In the genomic region with DNA sequence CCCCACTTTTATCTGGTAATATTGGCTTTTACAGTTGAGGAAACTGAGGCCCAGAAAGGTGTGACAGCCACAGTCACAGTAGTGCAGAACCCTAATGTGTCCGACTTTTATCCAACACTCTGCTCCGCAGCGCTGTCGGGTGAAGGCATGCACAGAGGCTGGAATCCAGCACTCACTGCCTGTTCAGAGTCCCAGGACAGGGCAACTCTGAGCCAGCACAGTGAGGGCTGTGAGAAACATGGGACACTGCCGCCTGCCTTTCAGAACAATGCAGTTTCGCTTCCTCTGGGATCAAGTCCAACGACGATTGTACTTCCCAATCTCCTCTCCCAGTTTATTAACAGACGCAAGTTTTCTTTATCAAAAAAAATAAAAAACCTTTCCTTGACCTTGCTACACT, we compare ENCODE assay signal across 2 cellular contexts.
TF ChIP-seq lines count a peak whose summit lies in the region.

No MANE protein-coding gene starts in this region.

TF ChIP-seq in GM23338, 12 proteins besides CTCF, POLR2A, EP300 and RAD21:
- no peak for TF ChIP-seq NANOG (IDR thresholded peaks at IDR 0.05; ENCODE audit: borderline replicate concordance)
- TF ChIP-seq ZNF331 (CRISPR knock-in tag; IDR thresholded peaks at IDR 0.05; ENCODE audit: low read depth): no peak
- TF ChIP-seq, protein P1, sequence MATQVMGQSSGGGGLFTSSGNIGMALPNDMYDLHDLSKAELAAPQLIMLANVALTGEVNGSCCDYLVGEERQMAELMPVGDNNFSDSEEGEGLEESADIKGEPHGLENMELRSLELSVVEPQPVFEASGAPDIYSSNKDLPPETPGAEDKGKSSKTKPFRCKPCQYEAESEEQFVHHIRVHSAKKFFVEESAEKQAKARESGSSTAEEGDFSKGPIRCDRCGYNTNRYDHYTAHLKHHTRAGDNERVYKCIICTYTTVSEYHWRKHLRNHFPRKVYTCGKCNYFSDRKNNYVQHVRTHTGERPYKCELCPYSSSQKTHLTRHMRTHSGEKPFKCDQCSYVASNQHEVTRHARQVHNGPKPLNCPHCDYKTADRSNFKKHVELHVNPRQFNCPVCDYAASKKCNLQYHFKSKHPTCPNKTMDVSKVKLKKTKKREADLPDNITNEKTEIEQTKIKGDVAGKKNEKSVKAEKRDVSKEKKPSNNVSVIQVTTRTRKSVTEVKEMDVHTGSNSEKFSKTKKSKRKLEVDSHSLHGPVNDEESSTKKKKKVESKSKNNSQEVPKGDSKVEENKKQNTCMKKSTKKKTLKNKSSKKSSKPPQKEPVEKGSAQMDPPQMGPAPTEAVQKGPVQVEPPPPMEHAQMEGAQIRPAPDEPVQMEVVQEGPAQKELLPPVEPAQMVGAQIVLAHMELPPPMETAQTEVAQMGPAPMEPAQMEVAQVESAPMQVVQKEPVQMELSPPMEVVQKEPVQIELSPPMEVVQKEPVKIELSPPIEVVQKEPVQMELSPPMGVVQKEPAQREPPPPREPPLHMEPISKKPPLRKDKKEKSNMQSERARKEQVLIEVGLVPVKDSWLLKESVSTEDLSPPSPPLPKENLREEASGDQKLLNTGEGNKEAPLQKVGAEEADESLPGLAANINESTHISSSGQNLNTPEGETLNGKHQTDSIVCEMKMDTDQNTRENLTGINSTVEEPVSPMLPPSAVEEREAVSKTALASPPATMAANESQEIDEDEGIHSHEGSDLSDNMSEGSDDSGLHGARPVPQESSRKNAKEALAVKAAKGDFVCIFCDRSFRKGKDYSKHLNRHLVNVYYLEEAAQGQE (IDR thresholded peaks at IDR 0.05; ENCODE audit: unreplicated experiment): no peak
- TF ChIP-seq, protein P2, sequence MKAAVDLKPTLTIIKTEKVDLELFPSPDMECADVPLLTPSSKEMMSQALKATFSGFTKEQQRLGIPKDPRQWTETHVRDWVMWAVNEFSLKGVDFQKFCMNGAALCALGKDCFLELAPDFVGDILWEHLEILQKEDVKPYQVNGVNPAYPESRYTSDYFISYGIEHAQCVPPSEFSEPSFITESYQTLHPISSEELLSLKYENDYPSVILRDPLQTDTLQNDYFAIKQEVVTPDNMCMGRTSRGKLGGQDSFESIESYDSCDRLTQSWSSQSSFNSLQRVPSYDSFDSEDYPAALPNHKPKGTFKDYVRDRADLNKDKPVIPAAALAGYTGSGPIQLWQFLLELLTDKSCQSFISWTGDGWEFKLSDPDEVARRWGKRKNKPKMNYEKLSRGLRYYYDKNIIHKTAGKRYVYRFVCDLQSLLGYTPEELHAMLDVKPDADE (IDR thresholded peaks at IDR 0.05): no peak
- no peak for TF ChIP-seq ZNF114 (CRISPR knock-in tag; IDR thresholded peaks at IDR 0.05)
- no peak for TF ChIP-seq STAT1 (IDR thresholded peaks at IDR 0.05; ENCODE audit: unreplicated experiment)
- TF ChIP-seq ZNF462 (CRISPR knock-in tag; IDR thresholded peaks at IDR 0.05): no peak
TF ChIP-seq in GM23338: peak in this region for 0.

TF ChIP-seq in endothelial cell of umbilical vein, 7 proteins besides CTCF, POLR2A, EP300 and RAD21:
- TF ChIP-seq FOS (IDR thresholded peaks at IDR 0.05; ENCODE audit: borderline replicate concordance, insufficient read depth, low read length): no peak
- no peak for TF ChIP-seq EZH2 (IDR thresholded peaks at IDR 0.05; ENCODE audit: borderline replicate concordance, low read depth, low read length, severe bottlenecking)
- TF ChIP-seq MYC (IDR thresholded peaks at IDR 0.05; ENCODE audit: low read depth, low read length): no peak
- no peak for TF ChIP-seq POLR2AphosphoS5 (IDR thresholded peaks at IDR 0.05; ENCODE audit: insufficient read depth, low read depth, low read length)
- no peak for TF ChIP-seq JUN (IDR thresholded peaks at IDR 0.05; ENCODE audit: borderline replicate concordance, insufficient read depth, insufficient read length, low read depth)
- TF ChIP-seq MAX (IDR thresholded peaks at IDR 0.05; ENCODE audit: insufficient read depth, insufficient read length): no peak
- TF ChIP-seq GATA2 (IDR thresholded peaks at IDR 0.05; ENCODE audit: insufficient read depth, insufficient read length, low read depth, low read length): no peak
